ENCODE assay signal across 8 cellular contexts in the genomic region with DNA sequence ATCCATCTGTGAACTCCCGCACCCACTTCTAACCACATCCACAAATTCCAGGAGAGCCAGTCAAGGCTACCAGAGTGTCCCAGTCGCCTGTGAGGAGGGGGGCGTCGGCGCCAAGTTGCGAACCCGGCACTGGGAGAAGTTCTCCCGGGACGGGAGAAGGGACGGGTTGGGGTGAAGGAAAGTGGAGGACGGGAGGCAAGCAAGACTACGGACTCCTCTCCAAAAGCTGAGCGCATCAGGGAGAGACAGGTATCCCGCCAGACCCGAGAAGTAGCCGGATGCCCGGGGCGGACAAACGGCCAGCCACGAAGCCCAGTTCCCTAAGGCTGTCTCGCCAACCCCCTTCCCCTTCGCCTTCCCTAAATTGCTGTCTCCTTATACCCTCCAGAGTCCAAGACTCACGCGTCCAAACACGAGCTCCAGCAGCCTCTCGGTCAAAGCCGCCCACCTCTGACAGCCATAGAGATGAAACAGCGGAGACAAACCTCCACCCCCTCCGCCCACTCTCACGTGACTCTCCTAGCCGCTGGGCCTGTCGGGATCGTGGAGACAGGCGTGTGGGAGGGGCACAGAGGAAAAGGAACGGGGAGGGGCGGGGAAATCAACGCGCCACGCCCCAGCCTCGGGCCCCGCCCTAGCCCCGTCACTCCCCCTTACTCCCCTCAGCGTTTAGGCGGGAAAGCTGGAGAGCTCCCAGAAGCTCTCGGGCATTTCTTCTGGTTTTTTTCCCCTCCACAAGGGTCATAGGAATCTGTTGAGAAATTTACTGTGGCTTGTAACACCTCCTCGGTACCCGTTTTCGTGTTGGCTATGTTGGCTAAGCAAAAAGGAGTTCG. TPM values are rescaled to one million over a fixed set of nuclear protein-coding genes. Genes with fewer than 3 reads are reported as not detected.
DNase-seq lines count a peak whose midpoint lies in the region; ATAC-seq and TF ChIP-seq lines count a peak whose summit lies in the region.

A gene with protein sequence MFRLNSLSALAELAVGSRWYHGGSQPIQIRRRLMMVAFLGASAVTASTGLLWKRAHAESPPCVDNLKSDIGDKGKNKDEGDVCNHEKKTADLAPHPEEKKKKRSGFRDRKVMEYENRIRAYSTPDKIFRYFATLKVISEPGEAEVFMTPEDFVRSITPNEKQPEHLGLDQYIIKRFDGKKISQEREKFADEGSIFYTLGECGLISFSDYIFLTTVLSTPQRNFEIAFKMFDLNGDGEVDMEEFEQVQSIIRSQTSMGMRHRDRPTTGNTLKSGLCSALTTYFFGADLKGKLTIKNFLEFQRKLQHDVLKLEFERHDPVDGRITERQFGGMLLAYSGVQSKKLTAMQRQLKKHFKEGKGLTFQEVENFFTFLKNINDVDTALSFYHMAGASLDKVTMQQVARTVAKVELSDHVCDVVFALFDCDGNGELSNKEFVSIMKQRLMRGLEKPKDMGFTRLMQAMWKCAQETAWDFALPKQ (minus strand): TSS at position 472 of the 836 bp plus-strand sequence. CDS start 59,286 bp downstream, outside the sequence.

- H3K27ac Mint-ChIP-seq in activated B cell treated with CpG ODN at 0.5 μM for 24 hours (peak within 1 kb of the TSS; percentile 97), immature natural killer cell (peak within 1 kb of the TSS; percentile 87 to 97 (median 91))

- POLR2A ChIA-PET in AG04450 (lab: Yijun Ruan, JAX) (interaction anchor here (0.7 to 1.5 kb wide), 4 partner anchors 11 to 272 kb away, joined by 3 to 5 read pairs (median 4); partner anchors contain the start of genes DNAJB12 and MCU), activated B cell treated with CpG ODN at 0.5 μM for 24 hours (lab: Charles Lee) (interaction anchor here (0.8 to 1.5 kb wide), 4 partner anchors 64 to 621 kb away, joined by 3 to 7 read pairs (median 4); partner anchors contain the start of genes DNAJC9 and MCU)

- H3K4me3 ChIP-seq in AG04450 (ENCODE audit: low read depth, low read length) (peak within 1 kb of the TSS; percentile 96), spleen (peak within 1 kb of the TSS; percentile 73 to 94 (median 86))

- no peaks in the 10 kb centered on the region for H3K9me3 Mint-ChIP-seq in activated B cell treated with CpG ODN at 0.5 μM for 24 hours
- H3K9me3 Mint-ChIP-seq in immature natural killer cell: no peaks in the 10 kb centered on the region

- DNase-seq in AG04450 (ENCODE audit: low read depth, low spot score): peak; percentile 78
- DNase-seq in NCI-H345 (lab: John Stamatoyannopoulos, UW): peak; percentile 93
- peak; percentile 83 for DNase-seq in activated B cell treated with CpG ODN at 0.5 μM for 24 hours
- peak in 60 of 61 donors; percentile 63 to 98 (median 93) for DNase-seq in caudate nucleus (lab: John Stamatoyannopoulos, UW)
- peak; percentile 85 to 88 (median 87) for DNase-seq in immature natural killer cell
- DNase-seq in spleen: peak; percentile 99

- H3K27me3 Mint-ChIP-seq in activated B cell treated with CpG ODN at 0.5 μM for 24 hours (no peaks in the 10 kb centered on the region), immature natural killer cell (ENCODE audit: low read depth in 3 of 3) (peaks cover 0 to 3% (median 3%) of the 10 kb centered on the region in 3 donors)

- H3K4me1 Mint-ChIP-seq in activated B cell treated with CpG ODN at 0.5 μM for 24 hours (peaks cover 12% of the 10 kb centered on the region), immature natural killer cell (peaks cover 18 to 25% of the 10 kb centered on the region in 2 donors)

- H3K36me3 Mint-ChIP-seq in activated B cell treated with CpG ODN at 0.5 μM for 24 hours (ENCODE audit: low read depth): peaks cover 11% of the 10 kb centered on the region
- H3K36me3 Mint-ChIP-seq in immature natural killer cell: no peaks in the 10 kb centered on the region

- intact Hi-C loops in activated B cell treated with CpG ODN at 0.5 μM for 24 hours (cut with micrococcal nuclease): loop anchor here (1.0 to 5.0 kb wide), 4 partner anchors 63 to 626 kb away; partner anchors contain the start of genes MCU and MRPS16
- intact Hi-C loops in spleen (cut with DNase I; ENCODE audit: low total_unique reads): loop anchor here (10.0 kb wide), 2 partner anchors 69 to 261 kb away; partner anchors contain the start of gene MCU

- WGBS in spleen, 5 donors: 0 to 1% (median 1%) methylated on average over 47 to 49 of the region's 49 CpGs

- ATAC-seq in GM18909 (IDR thresholded peaks at IDR 0.05; ENCODE audit: poor library complexity, unreplicated experiment) (peak; percentile 95), HG03175 (IDR thresholded peaks at IDR 0.05; ENCODE audit: unreplicated experiment) (peak; percentile 99), activated B cell treated with CpG ODN at 0.5 μM for 24 hours (ENCODE audit: low read depth) (peak; percentile 98)

- peak within 1 kb of the TSS; percentile 88 for H3K27ac ChIP-seq in AG04450 (ENCODE audit: low read depth, low read length)
- peak within 1 kb of the TSS; percentile 78 for H3K27ac ChIP-seq in caudate nucleus (ENCODE audit: low read depth, low read length)
- H3K27ac ChIP-seq in spleen: peak within 1 kb of the TSS; percentile 67 to 93 (median 87)

- H3K27me3 ChIP-seq in AG04450 (ENCODE audit: control insufficient read depth, insufficient read depth, low read length): no peaks in the 10 kb centered on the region
- no peaks in the 10 kb centered on the region for H3K27me3 ChIP-seq in spleen (replicated peaks in 1 of 7)

- H3K36me3 ChIP-seq in spleen: peaks cover 0 to 3% (median 0%) of the 10 kb centered on the region in 6 donors

- CTCF ChIA-PET in AG04450 (lab: Charles Lee) (interaction anchor here (0.6 to 3.8 kb wide), 5 partner anchors 14 to 349 kb away, joined by 3 to 19 read pairs (median 4); no protein-coding TSS in a partner anchor), activated B cell treated with CpG ODN at 0.5 μM for 24 hours (lab: Charles Lee) (no interaction called here)

- TF ChIP-seq CTCF in AG04450 (IDR thresholded peaks at IDR 0.05; ENCODE audit: low read depth, low read length) (no peak), activated B cell treated with CpG ODN at 0.5 μM for 24 hours (IDR thresholded peaks at IDR 0.05) (no peak), spleen (IDR thresholded peaks at IDR 0.05 in 8 of 11, conservative IDR thresholded peaks at IDR 0.05 in 3 of 11) (peak in 2 of 11 experiments; percentile 18 to 31)

- H3K9me3 ChIP-seq in AG04450 (ENCODE audit: control insufficient read depth, insufficient read depth, low read length) (no peaks in the 10 kb centered on the region), spleen (no peaks in the 10 kb centered on the region)

- peak in 2 of 3 donors; percentile 36 to 37 for TF ChIP-seq POLR2A in spleen (IDR thresholded peaks at IDR 0.05)

- H3K4me3 Mint-ChIP-seq in activated B cell treated with CpG ODN at 0.5 μM for 24 hours (peak within 1 kb of the TSS; percentile 100), immature natural killer cell (peak within 1 kb of the TSS; percentile 94 to 100 (median 99))

- peaks cover 0 to 39% (median 23%) of the 10 kb centered on the region in 6 donors for H3K4me1 ChIP-seq in spleen

RNA-seq across cellular contexts. Expression of the gene that starts here (rescaled TPM):
- polyA plus RNA-seq in AG04450 (2011; rRNA removed) (57.7 and 61.7 TPM in 2 replicates), immature natural killer cell (10 to 100 TPM; 19.8 to 45.1 (median 21.2) TPM), spleen (10 to 100 TPM; 16.4 to 24.8 (median 20.4) TPM)
- polyA minus RNA-seq in AG04450 (2011; rRNA and poly(A)+ RNA removed): 56.6 and 67.6 TPM in 2 replicates
- total RNA-seq in activated B cell treated with CpG ODN at 0.5 μM for 24 hours (27.4 and 34.5 TPM in 2 replicates), spleen (10 to 100 TPM; 44.9 to 58.4 (median 48.5) TPM)

Comparison
In these comparisons a context has a peak if more than half of its experiments do, and no peak if none do; other contexts are left out.
1. Peak in every context shown above with its lines: DNase-seq, ATAC-seq, H3K4me3 ChIP-seq and H3K27ac ChIP-seq.